In the genomic region with DNA sequence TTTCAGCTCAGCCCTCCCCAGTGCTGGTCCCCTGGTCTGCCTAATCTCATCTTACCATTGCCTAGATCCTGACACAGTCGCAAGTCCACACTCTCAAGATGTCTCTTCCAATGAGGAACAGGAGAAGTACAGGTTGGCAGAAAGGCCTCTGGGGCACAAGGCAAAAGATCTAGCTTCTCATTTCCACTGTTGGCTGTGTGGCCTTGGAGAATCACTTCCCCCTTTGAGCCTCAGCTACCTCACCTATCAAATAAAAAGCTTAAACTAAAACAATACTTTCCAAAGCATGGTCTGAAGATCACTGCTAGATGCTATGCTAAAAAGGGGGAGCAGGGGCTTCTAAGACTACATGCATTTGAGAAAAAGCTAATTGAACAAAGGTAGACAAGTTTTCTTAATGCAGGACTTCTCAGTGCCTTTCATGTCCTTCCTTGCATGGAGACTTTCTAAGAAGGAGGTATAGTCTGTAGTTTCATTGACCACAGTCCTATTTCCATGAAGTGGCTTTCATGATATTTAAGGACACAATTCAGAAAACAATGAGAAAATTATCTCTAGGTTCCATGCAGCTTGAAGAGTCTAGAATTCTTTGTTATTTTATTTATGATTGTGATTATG, we compare ENCODE assay signal across 27 cellular contexts.
"Had no signal": no experiment of that assay in that cellular context is flagged by ENCODE, and none has a peak within 500 bp of the region (broad histone marks: within the 10 kb centered on the region; RNA-seq: fewer than 3 reads in every experiment).

No MANE protein-coding gene starts in this region.

- FAIRE-seq: astrocyte, TTC549 had no signal

- ATAC-seq: activated CD4-positive, alpha-beta T cell treated with anti-CD3 and anti-CD28 coated beads for 36 hours; activated T-helper 17 cell treated with anti-CD3 and anti-CD28 coated beads, Interleukin-2, amount 50 U/mL, for 72 hours; Panc1; T-helper 17 cell had no signal

- DNase-seq: activated CD4-positive, alpha-beta memory T cell treated with anti-CD3 and anti-CD28 coated beads, Interleukin-2, amount 10 ng/mL, durations not matched to agents 7 days and 5 days; activated CD4-positive, alpha-beta T cell treated with anti-CD3 and anti-CD28 coated beads for 36 hours; activated CD4-positive, alpha-beta T cell treated with anti-CD3 and anti-CD28 coated beads, Interleukin-2, amount 50 U/mL, for 1 hour; activated CD4-positive, CD25-positive, alpha-beta regulatory T cell; activated gamma-delta T cell; activated naive CD4-positive, alpha-beta T cell treated with anti-CD3 and anti-CD28 coated beads for 36 hours; activated T-cell treated with anti-CD3 and anti-CD28 coated beads for 4 hours; activated T-cell treated with anti-CD3 and anti-CD28 coated beads, Interleukin-2, amount 50 U/mL, for 48 hours; amygdala; MM.1S; NCI-H1092 treated with DMSO at 0.1 percent for 48 hours; NCI-H1417 treated with DMSO at 0.1 percent for 48 hours; NCI-H1694 treated with DMSO at 0.1 percent for 48 hours; NCI-H2029 treated with DMSO at 0.1 percent for 48 hours; NCI-H510A treated with DMSO at 0.1 percent for 48 hours; NCI-H69; OCI-M1; Right ventricle myocardium superior; RPMI8226; SJCRH30; SK-N-SH; T-helper 17 cell; T-helper 9 cell had no signal
